In the genomic region with DNA sequence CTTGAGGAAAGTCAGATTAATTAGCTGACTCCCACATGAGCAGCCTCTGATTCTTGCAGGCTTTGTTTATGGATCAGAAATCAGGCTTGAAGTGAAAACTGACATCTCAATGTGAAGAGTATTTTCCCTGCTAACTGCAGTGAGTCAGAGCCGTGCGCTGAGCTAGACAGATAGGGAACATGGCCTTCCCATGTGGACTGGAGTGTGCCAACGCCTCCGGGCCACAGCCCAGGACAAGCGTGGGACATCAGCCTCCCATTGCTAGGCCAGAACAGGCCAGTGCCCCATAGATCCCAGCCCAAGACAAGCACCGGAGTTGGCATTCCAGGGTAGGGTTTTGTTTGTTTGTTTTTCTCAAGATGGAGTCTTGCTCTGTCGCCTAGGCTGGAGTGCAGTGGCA, we compare ENCODE assay signal across 18 cellular contexts. TPM values are rescaled to one million over a fixed set of nuclear protein-coding genes. Genes with fewer than 3 reads are reported as not detected.
A peak's percentile ranks its signal among the peaks of the same experiment; 100 is the strongest.
DNase-seq lines count a peak whose midpoint lies in the region; ATAC-seq and TF ChIP-seq lines count a peak whose summit lies in the region.
"Had no signal": no experiment of that assay in that cellular context is flagged by ENCODE, and none has a peak within 500 bp of the region (broad histone marks: within the 10 kb centered on the region; RNA-seq: fewer than 3 reads in every experiment).

No MANE protein-coding gene starts in this region.

- H3K4me3 ChIP-seq in mammary epithelial cell (replicated peaks in 1 of 3; ENCODE audit: insufficient read depth in 1 of 3, low read depth in 2 of 3, low read length in 3 of 3) (no peak overlapping the region), upper lobe of right lung (no peak overlapping the region)
- H3K4me3 ChIP-seq: mucosa of descending colon, ovary had no signal

- no peaks in the 10 kb centered on the region for H3K27me3 Mint-ChIP-seq in chondrocyte (ENCODE audit: low read depth)
- no peaks in the 10 kb centered on the region for H3K27me3 Mint-ChIP-seq in neural crest cell (ENCODE audit: low read depth)
- H3K27me3 Mint-ChIP-seq: activated CD4-positive, alpha-beta T cell treated with anti-CD3 and anti-CD28 coated beads, Interleukin-2, amount 10 ng/mL, durations not matched to agents 24 days and 14 days; CD4-positive, alpha-beta T cell had no signal

- H3K36me3 ChIP-seq in mammary epithelial cell (ENCODE audit: insufficient read depth, low read length): no peaks in the 10 kb centered on the region
- H3K36me3 ChIP-seq in upper lobe of right lung: no peaks in the 10 kb centered on the region
- H3K36me3 ChIP-seq: ovary had no signal

- H4K20me1 ChIP-seq in mammary epithelial cell (ENCODE audit: insufficient read depth, low read length): no peaks in the 10 kb centered on the region

- no peak overlapping the region for H3K9ac ChIP-seq in mammary epithelial cell (ENCODE audit: insufficient read depth, low read length)

- no peaks in the 10 kb centered on the region for H3K79me2 ChIP-seq in mammary epithelial cell (ENCODE audit: insufficient read depth, low read length)

- H3K4me2 ChIP-seq in mammary epithelial cell (ENCODE audit: insufficient read depth, low read depth, low read length): no peak overlapping the region

- intact Hi-C loops in mammary epithelial cell (cut with micrococcal nuclease) (no loop called here), upper lobe of right lung (cut with DNase I) (no loop called here)

- H3K27ac Mint-ChIP-seq in chondrocyte (ENCODE audit: unreplicated experiment) (peak overlapping the region; percentile 45), neural crest cell (ENCODE audit: unreplicated experiment) (peak overlapping the region; percentile 71)
- H3K27ac Mint-ChIP-seq: activated CD4-positive, alpha-beta T cell treated with anti-CD3 and anti-CD28 coated beads, Interleukin-2, amount 10 ng/mL, durations not matched to agents 24 days and 14 days; activated naive CD4-positive, alpha-beta T cell treated with anti-CD3 and anti-CD28 coated beads for 36 hours; CD4-positive, alpha-beta T cell had no signal

- TF ChIP-seq CTCF in mammary epithelial cell (conservative IDR thresholded peaks at IDR 0.05 in 1 of 2, IDR thresholded peaks at IDR 0.05 in 1 of 2; ENCODE audit: extremely low read depth in 1 of 2, insufficient read depth in 1 of 2, low read depth in 1 of 2, low read length in 2 of 2) (no peak), chondrocyte (IDR thresholded peaks at IDR 0.05) (no peak), neural crest cell (conservative IDR thresholded peaks at IDR 0.05) (no peak), upper lobe of right lung (IDR thresholded peaks at IDR 0.05) (no peak)

- peaks cover 2% of the 10 kb centered on the region for H3K36me3 Mint-ChIP-seq in chondrocyte (ENCODE audit: low read depth)
- no peaks in the 10 kb centered on the region for H3K36me3 Mint-ChIP-seq in neural crest cell (ENCODE audit: low read depth)
- H3K36me3 Mint-ChIP-seq: IgD-negative memory B cell had no signal

- WGBS in mammary epithelial cell (ENCODE audit: low coverage, missing lambda C conversion rate): 26% methylated on average over 7 of the region's 7 CpGs

- H3K27ac ChIP-seq in mammary epithelial cell (ENCODE audit: insufficient read depth, low read depth, low read length) (no peak overlapping the region), upper lobe of right lung (no peak overlapping the region)
- H3K27ac ChIP-seq: ovary had no signal

- H3K27me3 ChIP-seq in mammary epithelial cell (ENCODE audit: insufficient read depth, low read length) (no peaks in the 10 kb centered on the region), upper lobe of right lung (no peaks in the 10 kb centered on the region)
- H3K27me3 ChIP-seq: ovary had no signal

- no TSS peak for BruUV-seq in mammary epithelial cell (replicated peaks; lab: Mats Ljungman, UMichigan)

- H3K9me3 ChIP-seq in mammary epithelial cell (replicated peaks; ENCODE audit: insufficient read depth, low read length): peaks cover 34% of the 10 kb centered on the region
- no peaks in the 10 kb centered on the region for H3K9me3 ChIP-seq in upper lobe of right lung
- H3K9me3 ChIP-seq: mucosa of descending colon, ovary had no signal

- in situ Hi-C loops in T47D (cut with HindIII; ENCODE audit: low pct_unique_long_range_greater_than_20kb, low sequenced_read_pairs): no loop called here
- in situ Hi-C loops in mammary epithelial cell (cut with MboI; ENCODE audit: low sequenced_read_pairs in 2 of 2): no loop called here

- H3K4me1 Mint-ChIP-seq in chondrocyte (ENCODE audit: low read depth): peaks cover 14% of the 10 kb centered on the region
- H3K4me1 Mint-ChIP-seq in neural crest cell: no peaks in the 10 kb centered on the region
- H3K4me1 Mint-ChIP-seq: activated CD4-positive, alpha-beta T cell treated with anti-CD3 and anti-CD28 coated beads, Interleukin-2, amount 10 ng/mL, durations not matched to agents 24 days and 14 days; IgD-negative memory B cell had no signal

- H3K4me1 ChIP-seq in mammary epithelial cell (ENCODE audit: insufficient read depth, low read length) (no peaks in the 10 kb centered on the region), upper lobe of right lung (no peaks in the 10 kb centered on the region)

- H3K4me3 Mint-ChIP-seq in chondrocyte (ENCODE audit: unreplicated experiment) (no peak overlapping the region), neural crest cell (no peak overlapping the region)
- H3K4me3 Mint-ChIP-seq: activated CD4-positive, alpha-beta T cell treated with anti-CD3 and anti-CD28 coated beads, Interleukin-2, amount 10 ng/mL, durations not matched to agents 24 days and 14 days; activated naive CD4-positive, alpha-beta T cell treated with anti-CD3 and anti-CD28 coated beads for 36 hours; CD4-positive, alpha-beta T cell; IgD-negative memory B cell had no signal

- H3K9me3 Mint-ChIP-seq in chondrocyte (ENCODE audit: low read depth) (peaks cover 3% of the 10 kb centered on the region), neural crest cell (no peaks in the 10 kb centered on the region)
- H3K9me3 Mint-ChIP-seq: activated CD4-positive, alpha-beta T cell treated with anti-CD3 and anti-CD28 coated beads, Interleukin-2, amount 10 ng/mL, durations not matched to agents 24 days and 14 days; activated naive CD4-positive, alpha-beta T cell treated with anti-CD3 and anti-CD28 coated beads for 36 hours; CD4-positive, alpha-beta T cell had no signal

- no peak overlapping the region for H2AFZ ChIP-seq in mammary epithelial cell (ENCODE audit: low read depth, low read length)

- CTCF ChIA-PET in mammary epithelial cell (lab: Charles Lee; ENCODE audit: low non-redundant PET): no interaction called here

- ATAC-seq in upper lobe of right lung (no peak), HG02852 (IDR thresholded peaks at IDR 0.05; ENCODE audit: unreplicated experiment) (no peak)
- ATAC-seq: mucosa of descending colon had no signal

- DNase-seq in T47D (ENCODE audit: low read depth in 1 of 2, low spot score in 1 of 2) (peak; percentile 58 to 87), mammary epithelial cell (no peak), chondrocyte (ENCODE audit: low spot score) (peak; percentile 41), neural crest cell (ENCODE audit: low read depth, low spot score) (no peak), upper lobe of right lung (peak; percentile 46), NCI-H345 treated with DMSO at 0.1 percent for 48 hours (lab: John Stamatoyannopoulos, UW; ENCODE audit: unreplicated experiment) (no peak), RPMI8226 (no peak)
- DNase-seq: activated CD4-positive, alpha-beta T cell treated with anti-CD3 and anti-CD28 coated beads, Interleukin-2, amount 10 ng/mL, durations not matched to agents 24 days and 14 days; activated naive CD4-positive, alpha-beta T cell treated with anti-CD3 and anti-CD28 coated beads for 36 hours; CD4-positive, alpha-beta T cell; hypothalamus; MM.1S; stimulated activated CD8-positive, alpha-beta memory T cell treated with anti-CD3 and anti-CD28 coated beads, Interleukin-4, amount 100 ng/mL, for 48 hours; substantia nigra had no signal

- dilution Hi-C loops in mammary epithelial cell (cut with HindIII; ENCODE audit: low sequenced_read_pairs): loop anchor here (10.0 kb wide), 3 partner anchors 108 to 928 kb away; no protein-coding TSS in a partner anchor

RNA-seq across cellular contexts. Expression of gene ADAMTS2, which starts 52.0 kb away (rescaled TPM):
- under 1 TPM in 1 of 2 donors, not detected in 1; 0.33 TPM for total RNA-seq in mammary epithelial cell
- 0.01 TPM for polyA plus RNA-seq in mammary epithelial cell
- not detected for polyA minus RNA-seq in mammary epithelial cell
- total RNA-seq in chondrocyte: 17.9 to 93.2 TPM (median 91.2 TPM) in 3 replicates
- 1.5 and 1.7 TPM in 2 replicates for total RNA-seq in neural crest cell
- total RNA-seq in upper lobe of right lung: 16.4 TPM
- total RNA-seq: activated CD4-positive, alpha-beta T cell treated with anti-CD3 and anti-CD28 coated beads, Interleukin-2, amount 10 ng/mL, durations not matched to agents 24 days and 14 days; activated naive CD4-positive, alpha-beta T cell treated with anti-CD3 and anti-CD28 coated beads for 36 hours; CD4-positive, alpha-beta T cell had no signal
- polyA plus RNA-seq: IgD-negative memory B cell had no signal

Comparison
In these comparisons a context has a peak if more than half of its experiments do, and no peak if none do; other contexts are left out.
1. DNase-seq: peak in T47D (2 of 2), chondrocyte (single experiment) and upper lobe of right lung (single experiment); none in mammary epithelial cell (single experiment), neural crest cell (single experiment), NCI-H345 treated with DMSO at 0.1 percent for 48 hours (single experiment) and RPMI8226 (single experiment).